ENCODE assay signal across 25 cellular contexts in genomic region chr13:112704634-112705145, GRCh38. TPM values are rescaled to one million over a fixed set of nuclear protein-coding genes. Genes with fewer than 3 reads are reported as not detected.
DNase-seq lines count a peak whose midpoint lies in the region; ATAC-seq and TF ChIP-seq lines count a peak whose summit lies in the region.
"Had no signal": no experiment of that assay in that cellular context is flagged by ENCODE, and none has a peak within 500 bp of the region (broad histone marks: within the 10 kb centered on the region; RNA-seq: fewer than 3 reads in every experiment).

No MANE protein-coding gene starts in this region.

- intact Hi-C loops in left cardiac atrium (cut with DNase I) (no loop called here), adrenal gland (cut with DNase I) (no loop called here), lower lobe of right lung (cut with DNase I) (no loop called here), thyroid gland (cut with DNase I) (no loop called here)

- TF ChIP-seq CTCF in cardiac muscle cell (IDR thresholded peaks at IDR 0.05; ENCODE audit: low read depth, low read length) (no peak), adrenal gland (IDR thresholded peaks at IDR 0.05) (no peak), lower lobe of right lung (IDR thresholded peaks at IDR 0.05) (no peak), thyroid gland (IDR thresholded peaks at IDR 0.05) (no peak)

- no peaks in the 10 kb centered on the region for H3K36me3 ChIP-seq in cardiac muscle cell
- H3K36me3 ChIP-seq in adrenal gland (replicated peaks in 1 of 2) = no peaks in the 10 kb centered on the region
- H3K36me3 ChIP-seq in lower lobe of right lung = peaks cover 5% of the 10 kb centered on the region
- no peaks in the 10 kb centered on the region for H3K36me3 ChIP-seq in thyroid gland
- H3K36me3 ChIP-seq: pancreas, sigmoid colon, stomach, vagina had no signal

- no peaks in the 10 kb centered on the region for H3K9me3 ChIP-seq in cardiac muscle cell (ENCODE audit: low read depth)
- no peaks in the 10 kb centered on the region for H3K9me3 ChIP-seq in adrenal gland (replicated peaks in 1 of 3)
- H3K9me3 ChIP-seq in lower lobe of right lung = no peaks in the 10 kb centered on the region
- no peaks in the 10 kb centered on the region for H3K9me3 ChIP-seq in thyroid gland
- H3K9me3 ChIP-seq: pancreas, sigmoid colon, stomach, vagina had no signal

- H3K4me3 ChIP-seq in cardiac muscle cell (no peak overlapping the region), adrenal gland (peak overlapping the region in 1 of 4 donors; percentile 15), lower lobe of right lung (no peak overlapping the region), thyroid gland (replicated peaks in 1 of 3) (no peak overlapping the region)
- H3K4me3 ChIP-seq: GM12878, pancreas, sigmoid colon, stomach, vagina had no signal

- 47 to 60% (median 52%) methylated on average over 7 of the region's 7 CpGs for WGBS in adrenal gland, 4 donors
- WGBS in thyroid gland, 2 donors = 64 to 65% methylated on average over 7 of the region's 7 CpGs

- DNase-seq in cardiac muscle cell (ENCODE audit: low read depth in 1 of 2, low spot score in 1 of 2) (no peak), left cardiac atrium (no peak), adrenal gland (peak in 2 of 7 donors; percentile 17 to 35), lower lobe of right lung (no peak), thyroid gland (no peak), NCI-H2107 (lab: John Stamatoyannopoulos, UW) (no peak), COR-L47 (lab: John Stamatoyannopoulos, UW) (no peak)
- DNase-seq in stimulated activated CD4-positive, alpha-beta T cell treated with anti-CD3 and anti-CD28 coated beads, Interleukin-2, amount 100 ng/mL, for 24 hours = no peak
- DNase-seq: activated CD4-positive, alpha-beta memory T cell treated with anti-CD3 and anti-CD28 coated beads, Interleukin-2, amount 10 ng/mL, durations not matched to agents 7 days and 5 days; activated naive CD4-positive, alpha-beta T cell treated with anti-CD3 and anti-CD28 coated beads, Interleukin-2, amount 50 U/mL, for 16 hours; activated T-cell treated with anti-CD3 and anti-CD28 coated beads, Interleukin-2, amount 50 U/mL, for 24 hours; DMS153; foreskin fibroblast; MM.1S; NCI-H146; pancreas; SIG-M5; stimulated activated CD4-positive, alpha-beta T cell treated with anti-CD3 and anti-CD28 coated beads, Interleukin-2, amount 100 ng/mL, for 48 hours; T-helper 1 cell had no signal

- peak overlapping the region; percentile 70 for H3K27ac ChIP-seq in cardiac muscle cell
- H3K27ac ChIP-seq in adrenal gland = peak overlapping the region in 3 of 5 donors; percentile 14 to 73 (median 65)
- H3K27ac ChIP-seq in lower lobe of right lung = peak overlapping the region; percentile 53
- H3K27ac ChIP-seq in thyroid gland = peak overlapping the region in 2 of 3 donors; percentile 11 to 45
- H3K27ac ChIP-seq: epithelial cell of prostate, pancreas, sigmoid colon, vagina, VCaP had no signal

- no peaks in the 10 kb centered on the region for H3K27me3 ChIP-seq in cardiac muscle cell
- no peaks in the 10 kb centered on the region for H3K27me3 ChIP-seq in adrenal gland
- H3K27me3 ChIP-seq in lower lobe of right lung (ENCODE audit: low read depth) = no peaks in the 10 kb centered on the region
- no peaks in the 10 kb centered on the region for H3K27me3 ChIP-seq in thyroid gland
- H3K27me3 ChIP-seq: pancreas, sigmoid colon, stomach, vagina had no signal

- peaks cover 59% of the 10 kb centered on the region for H3K4me1 ChIP-seq in cardiac muscle cell (ENCODE audit: low read depth)
- peaks cover 9 to 13% of the 10 kb centered on the region in 2 donors for H3K4me1 ChIP-seq in adrenal gland (replicated peaks in 1 of 2)
- H3K4me1 ChIP-seq in lower lobe of right lung = peaks cover 46% of the 10 kb centered on the region
- peaks cover 0 to under 1% of the 10 kb centered on the region in 2 donors for H3K4me1 ChIP-seq in thyroid gland
- H3K4me1 ChIP-seq: pancreas had no signal

- TF ChIP-seq POLR2A in adrenal gland (IDR thresholded peaks at IDR 0.05) (no peak), thyroid gland (IDR thresholded peaks at IDR 0.05) (no peak)

- ATAC-seq in left cardiac atrium = no peak
- no peak for ATAC-seq in lower lobe of right lung
- ATAC-seq: GM12878, pancreas had no signal

RNA-seq across cellular contexts. Expression of gene ATP11A, which starts 14.9 kb away (rescaled TPM):
- total RNA-seq in cardiac muscle cell (25.2 and 42.9 TPM in 2 replicates), left cardiac atrium (10 to 100 TPM; 58.5 to 69.9 TPM), adrenal gland (10 to 100 TPM; 25.6 to 94.1 (median 44.8) TPM), lower lobe of right lung (281 TPM), thyroid gland (10 to 100 TPM; 32.1 to 83.6 (median 46.2) TPM)
- polyA plus RNA-seq in cardiac muscle cell (38.0 and 55.7 TPM in 2 replicates), adrenal gland (10 to 100 TPM in 2 of 3 donors, 1 to 10 TPM in 1; 6.0 to 24.7 (median 11.4) TPM)
